Comparison of ENCODE assay signal across 1 cellular context in genomic region chr10:97334370-97335175, GRCh38.
A peak's percentile ranks its signal among the peaks of the same experiment; 100 is the strongest.
TF ChIP-seq lines count a peak whose summit lies in the region.

Gene FRAT2, minus strand, starts transcription at chr10:97334729. Its CDS starts 157 bp downstream, at chr10:97334572.

TF ChIP-seq in GM12878, 131 proteins besides CTCF, POLR2A, EP300 and RAD21 (continued from another document):
- TF ChIP-seq RELB (IDR thresholded peaks at IDR 0.05; ENCODE audit: low read depth) (peak; percentile 50; the same call in 1 of the 2 replicates), EED (IDR thresholded peaks at IDR 0.05; ENCODE audit: low read depth) (no peak), NKRF (conservative IDR thresholded peaks at IDR 0.05) (peak; percentile 99), NBN (IDR thresholded peaks at IDR 0.05) (peak; percentile 87; the same call in 1 of the 2 replicates), CBX5 (IDR thresholded peaks at IDR 0.05; ENCODE audit: low read depth) (no peak), NFXL1 (IDR thresholded peaks at IDR 0.05; ENCODE audit: borderline replicate concordance) (peak; percentile 86), GATAD2B (conservative IDR thresholded peaks at IDR 0.05; ENCODE audit: low read depth) (peak; percentile 46; the same call in 1 of the 2 replicates), FOS (IDR thresholded peaks at IDR 0.05; ENCODE audit: borderline replicate concordance, extremely low read depth, insufficient read length) (no peak), CREB1 (IDR thresholded peaks at IDR 0.05; ENCODE audit: low read depth) (peak; percentile 88), SKIL (IDR thresholded peaks at IDR 0.05; ENCODE audit: low read depth, poor library complexity, severe bottlenecking) (no peak), RFX5 (IDR thresholded peaks at IDR 0.05; ENCODE audit: low read depth, low read length) (no peak), BCLAF1 (IDR thresholded peaks at IDR 0.05) (peak; percentile 97), NR2F1 (conservative IDR thresholded peaks at IDR 0.05) (peak; percentile 92), HCFC1 (IDR thresholded peaks at IDR 0.05; ENCODE audit: low read length) (0 out of 2 replicates have a peak, but pooled peaks have one; percentile 7), BACH1 (IDR thresholded peaks at IDR 0.05; ENCODE audit: borderline replicate concordance) (peak; percentile 76; the same call in 1 of the 2 replicates), BHLHE40 (IDR thresholded peaks at IDR 0.05; ENCODE audit: borderline replicate concordance in 1 of 2, low read depth in 2 of 2, low read length in 1 of 2) (peak; percentile 96 to 99), CHD1 (IDR thresholded peaks at IDR 0.05; ENCODE audit: low read depth, low read length) (peak; percentile 98), STAT1 (conservative IDR thresholded peaks at IDR 0.05) (0 out of 2 replicates have a peak, but pooled peaks have one; percentile 75), ZNF384 (IDR thresholded peaks at IDR 0.05; ENCODE audit: borderline replicate concordance, low read depth, low read length) (no peak), MYC (IDR thresholded peaks at IDR 0.05; ENCODE audit: insufficient read depth, insufficient read length, insufficient replicate concordance, low read length, severe bottlenecking) (peak; percentile 74), POU2F2 (IDR thresholded peaks at IDR 0.05; ENCODE audit: borderline replicate concordance, low read depth, low read length) (0 out of 3 replicates have a peak, but pooled peaks have one; percentile 9), BRCA1 (IDR thresholded peaks at IDR 0.05; ENCODE audit: low read depth, low read length) (no peak), USF2 (IDR thresholded peaks at IDR 0.05; ENCODE audit: borderline replicate concordance, low read depth, low read length) (0 out of 2 replicates have a peak, but pooled peaks have one; percentile 10), CREM (IDR thresholded peaks at IDR 0.05; ENCODE audit: low read depth) (peak; percentile 73; the same call in 1 of the 2 replicates), JUND (IDR thresholded peaks at IDR 0.05; ENCODE audit: low read depth, low read length) (peak; percentile 99), IRF3 (IDR thresholded peaks at IDR 0.05) (0 out of 2 replicates have a peak, but pooled peaks have one; percentile 42), SREBF1 (IDR thresholded peaks at IDR 0.05; ENCODE audit: low read length) (peak; percentile 97), USF1 (IDR thresholded peaks at IDR 0.05; ENCODE audit: borderline replicate concordance, extremely low read length, insufficient read depth, low read depth, low read length) (peak; percentile 75), CHD2 (IDR thresholded peaks at IDR 0.05; ENCODE audit: borderline replicate concordance, low read depth, low read length) (peak; percentile 60), EGR1 (IDR thresholded peaks at IDR 0.05; ENCODE audit: borderline replicate concordance in 1 of 2, low read depth in 2 of 2, low read length in 2 of 2) (peak in 1 of 2 experiments; percentile 60; a peak in 1 of 3 replicates), RELA (IDR thresholded peaks at IDR 0.05; ENCODE audit: borderline replicate concordance, partially characterized antibody) (peak; percentile 88), KAT2A (conservative IDR thresholded peaks at IDR 0.05; ENCODE audit: control insufficient read depth, low read depth, low read length) (no peak), TBL1XR1 (IDR thresholded peaks at IDR 0.05; ENCODE audit: low read depth, low read length) (no peak), MXI1 (IDR thresholded peaks at IDR 0.05; ENCODE audit: low read depth, low read length) (peak; percentile 92), NRF1 (conservative IDR thresholded peaks at IDR 0.05; ENCODE audit: low read depth, low read length) (0 out of 2 replicates have a peak, but pooled peaks have one; percentile 29), YY1 (IDR thresholded peaks at IDR 0.05; ENCODE audit: low read depth, low read length) (0 out of 2 replicates have a peak, but pooled peaks have one; percentile 6), IRF4 (IDR thresholded peaks at IDR 0.05; ENCODE audit: low read depth, low read length) (no peak), PML (IDR thresholded peaks at IDR 0.05; ENCODE audit: low read length) (no peak), SRF (IDR thresholded peaks at IDR 0.05; ENCODE audit: low read depth in 2 of 2, low read length in 2 of 2) (no peak), E4F1 (IDR thresholded peaks at IDR 0.05; ENCODE audit: borderline replicate concordance, partially characterized antibody) (peak; percentile 48), ATF7 (IDR thresholded peaks at IDR 0.05; ENCODE audit: low read depth) (peak; percentile 99), ZNF622 (IDR thresholded peaks at IDR 0.05) (no peak), HDAC2 (IDR thresholded peaks at IDR 0.05) (no peak)
